Comparison of ENCODE assay signal across 18 cellular contexts in genomic region chr22:45183974-45184373, GRCh38.
"Had no signal": no experiment of that assay in that cellular context is flagged by ENCODE, and none has a peak within 500 bp of the region (broad histone marks: within the 10 kb centered on the region; RNA-seq: fewer than 3 reads in every experiment).

No MANE protein-coding gene starts in this region.

- H3K4me3 ChIP-seq: prostate gland, tibial artery had no signal

- H3K27ac Mint-ChIP-seq: activated naive CD8-positive, alpha-beta T cell treated with anti-CD3 and anti-CD28 coated beads, Interleukin-2, amount 10 ng/mL, durations not matched to agents 7 days and 5 days; stimulated activated naive CD8-positive, alpha-beta T cell treated with anti-CD3 and anti-CD28 coated beads, Interleukin-15, Interleukin-2, amounts not matched to agents 100 ng/mL and 50 ng/mL, for 24 hours had no signal

- H3K27me3 Mint-ChIP-seq: activated naive CD8-positive, alpha-beta T cell treated with anti-CD3 and anti-CD28 coated beads, Interleukin-2, amount 10 ng/mL, durations not matched to agents 7 days and 5 days; stimulated activated naive CD8-positive, alpha-beta T cell treated with anti-CD3 and anti-CD28 coated beads, Interleukin-15, Interleukin-2, amounts not matched to agents 100 ng/mL and 50 ng/mL, for 24 hours had no signal

- H3K4me3 Mint-ChIP-seq: activated naive CD8-positive, alpha-beta T cell treated with anti-CD3 and anti-CD28 coated beads, Interleukin-2, amount 10 ng/mL, durations not matched to agents 7 days and 5 days; activated T-cell treated with anti-CD3 and anti-CD28 coated beads, Interleukin-2, amount 50 U/mL, for 4 hours; stimulated activated naive CD8-positive, alpha-beta T cell treated with anti-CD3 and anti-CD28 coated beads, Interleukin-15, Interleukin-2, amounts not matched to agents 100 ng/mL and 50 ng/mL, for 24 hours had no signal

- FAIRE-seq: islet of Langerhans, urothelium cell line had no signal

- H3K27ac ChIP-seq: foreskin keratinocyte, prostate gland, tibial artery had no signal

- H3K9me3 ChIP-seq: prostate gland, tibial artery had no signal

- DNase-seq: activated naive CD4-positive, alpha-beta T cell treated with Interleukin-2 at 50 U/mL for 16 hours; activated naive CD8-positive, alpha-beta T cell treated with anti-CD3 and anti-CD28 coated beads, Interleukin-2, amount 10 ng/mL, durations not matched to agents 7 days and 5 days; activated T-cell treated with anti-CD3 and anti-CD28 coated beads, Interleukin-2, amount 50 U/mL, for 4 hours; amniotic stem cell; cerebellar nuclear complex; effector CD4-positive, alpha-beta T cell; erythroblast; foreskin keratinocyte; hypothalamus; left ventricle myocardium superior; mammary epithelial cell; stimulated activated CD4-positive, alpha-beta T cell treated with anti-CD3 and anti-CD28 coated beads, Interleukin-4, amount 100 ng/mL, for 4 hours; T-helper 1 cell; tibial artery had no signal

- H3K36me3 ChIP-seq: prostate gland had no signal

- H3K27me3 ChIP-seq: foreskin keratinocyte, tibial artery had no signal

- H3K4me1 ChIP-seq: foreskin keratinocyte, prostate gland, tibial artery had no signal

- ATAC-seq: activated T-cell treated with anti-CD3 and anti-CD28 coated beads, Interleukin-2, amount 50 U/mL, for 4 hours; foreskin keratinocyte; left ventricle myocardium superior had no signal

- H3K9me3 Mint-ChIP-seq: activated naive CD8-positive, alpha-beta T cell treated with anti-CD3 and anti-CD28 coated beads, Interleukin-2, amount 10 ng/mL, durations not matched to agents 7 days and 5 days; activated T-cell treated with anti-CD3 and anti-CD28 coated beads, Interleukin-2, amount 50 U/mL, for 4 hours; stimulated activated naive CD8-positive, alpha-beta T cell treated with anti-CD3 and anti-CD28 coated beads, Interleukin-15, Interleukin-2, amounts not matched to agents 100 ng/mL and 50 ng/mL, for 24 hours had no signal
